9 cellular contexts compared by ENCODE assay signal in the genomic region with DNA sequence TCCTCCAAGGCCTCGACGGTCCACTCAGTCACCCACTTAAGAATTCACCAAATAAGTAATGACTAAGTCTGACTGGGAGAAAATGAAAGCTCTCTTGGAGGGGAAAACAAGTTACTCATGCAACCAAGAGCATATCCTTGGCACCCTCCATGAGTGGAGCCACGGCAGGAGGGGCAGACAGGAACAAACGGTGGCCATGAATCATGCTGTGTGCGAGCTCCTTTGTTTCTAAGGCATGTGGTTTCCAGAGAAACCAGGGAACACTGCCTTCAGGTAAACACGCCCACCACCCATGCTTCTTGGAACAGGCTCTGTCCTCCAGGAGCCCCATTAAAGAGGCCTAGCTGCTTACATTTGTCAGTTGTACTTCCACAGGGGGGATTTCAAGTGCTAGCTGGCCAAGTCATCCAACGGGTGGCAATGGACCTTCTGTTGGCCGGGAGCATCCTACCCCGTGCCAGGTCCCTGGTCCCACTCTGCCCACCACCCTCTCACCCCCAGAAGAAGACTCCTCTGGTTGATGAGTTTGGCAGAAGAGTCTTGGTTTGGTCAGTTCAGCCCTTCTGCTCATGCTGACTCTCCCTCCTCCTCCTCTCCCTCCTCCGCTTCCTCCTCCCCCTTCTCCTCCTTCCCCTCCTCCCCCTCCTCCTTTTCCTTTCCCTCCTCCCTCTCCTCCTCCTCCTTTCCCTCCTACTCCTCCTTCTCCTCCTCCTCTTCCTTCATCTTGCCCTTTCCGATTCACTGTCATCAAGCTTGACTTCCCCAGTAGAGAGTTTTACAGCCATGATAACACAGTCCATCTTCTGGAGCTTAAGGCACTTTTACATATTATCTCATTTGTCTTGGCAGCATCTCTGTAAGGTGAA.
DNase-seq lines count a peak whose midpoint lies in the region; ATAC-seq and TF ChIP-seq lines count a peak whose summit lies in the region.
"Had no signal": no experiment of that assay in that cellular context is flagged by ENCODE, and none has a peak within 500 bp of the region (broad histone marks: within the 10 kb centered on the region; RNA-seq: fewer than 3 reads in every experiment).

No MANE protein-coding gene starts in this region.

- H3K4me3 ChIP-seq in fibroblast of pulmonary artery (replicated peaks; ENCODE audit: low read depth, low read length): no peak overlapping the region
- H3K4me3 ChIP-seq: BLaER1 had no signal

- peak; percentile 39 for DNase-seq in NCI-H748 (lab: John Stamatoyannopoulos, UW; ENCODE audit: unreplicated experiment)
- DNase-seq in NCI-H748 treated with DMSO at 0.1 percent for 48 hours (lab: John Stamatoyannopoulos, UW): no peak
- DNase-seq in RPMI7951 (ENCODE audit: low read depth): peak; percentile 89
- DNase-seq in fibroblast of pulmonary artery (ENCODE audit: low read depth): peak; percentile 91
- DNase-seq in stimulated activated CD4-positive, alpha-beta T cell treated with anti-CD3 and anti-CD28 coated beads, Interleukin-4, amount 100 ng/mL, for 1 hour: peak; percentile 9
- DNase-seq in KBM-7: no peak
- no peak for DNase-seq in OCI-M1 (lab: John Stamatoyannopoulos, UW)

- ATAC-seq in HG03520 (IDR thresholded peaks at IDR 0.05; ENCODE audit: unreplicated experiment): no peak

- no peak for TF ChIP-seq CTCF in fibroblast of pulmonary artery (IDR thresholded peaks at IDR 0.05; ENCODE audit: low read length, missing control alignments)

- in situ Hi-C loops in KBM-7 (cut with MboI; ENCODE audit: low pct_unique_long_range_greater_than_20kb, low sequenced_read_pairs): no loop called here

Comparison
In these comparisons a context has a peak if more than half of its experiments do, and no peak if none do; other contexts are left out.
1. DNase-seq: peak in NCI-H748 (single experiment), RPMI7951 (single experiment), fibroblast of pulmonary artery (single experiment) and stimulated activated CD4-positive, alpha-beta T cell treated with anti-CD3 and anti-CD28 coated beads, Interleukin-4, amount 100 ng/mL, for 1 hour (single experiment); none in NCI-H748 treated with DMSO at 0.1 percent for 48 hours (single experiment), KBM-7 (single experiment) and OCI-M1 (single experiment).